13 cellular contexts compared by ENCODE assay signal in genomic region chr3:23726811-23727548, GRCh38.
A peak's percentile ranks its signal among the peaks of the same experiment; 100 is the strongest.
DNase-seq lines count a peak whose midpoint lies in the region; ATAC-seq lines count a peak whose summit lies in the region.
"Had no signal": no experiment of that assay in that cellular context is flagged by ENCODE, and none has a peak within 500 bp of the region (broad histone marks: within the 10 kb centered on the region; RNA-seq: fewer than 3 reads in every experiment).

No MANE protein-coding gene starts in this region.

- peak overlapping the region in 1 of 2 donors; percentile 30 for H3K27ac Mint-ChIP-seq in activated naive CD4-positive, alpha-beta T cell treated with anti-CD3 and anti-CD28 coated beads, Interleukin-2, amount 50 U/mL, for 72 hours
- no peak overlapping the region for H3K27ac Mint-ChIP-seq in stimulated activated naive CD8-positive, alpha-beta T cell treated with anti-CD3 and anti-CD28 coated beads, Interleukin-15, amount 100 ng/mL, for 72 hours
- H3K27ac Mint-ChIP-seq: activated naive CD8-positive, alpha-beta T cell had no signal

- no peaks in the 10 kb centered on the region for H3K27me3 Mint-ChIP-seq in stimulated activated naive CD8-positive, alpha-beta T cell treated with anti-CD3 and anti-CD28 coated beads, Interleukin-15, amount 100 ng/mL, for 72 hours
- H3K27me3 Mint-ChIP-seq: activated naive CD8-positive, alpha-beta T cell had no signal

- no peaks in the 10 kb centered on the region for H3K9me3 Mint-ChIP-seq in activated naive CD4-positive, alpha-beta T cell treated with anti-CD3 and anti-CD28 coated beads, Interleukin-2, amount 50 U/mL, for 72 hours
- no peaks in the 10 kb centered on the region for H3K9me3 Mint-ChIP-seq in stimulated activated naive CD8-positive, alpha-beta T cell treated with anti-CD3 and anti-CD28 coated beads, Interleukin-15, amount 100 ng/mL, for 72 hours

- H3K4me3 Mint-ChIP-seq in stimulated activated naive CD8-positive, alpha-beta T cell treated with anti-CD3 and anti-CD28 coated beads, Interleukin-15, amount 100 ng/mL, for 72 hours = no peak overlapping the region
- H3K4me3 Mint-ChIP-seq: activated naive CD8-positive, alpha-beta T cell had no signal

- peaks cover 28% of the 10 kb centered on the region for H3K4me1 Mint-ChIP-seq in stimulated activated naive CD8-positive, alpha-beta T cell treated with anti-CD3 and anti-CD28 coated beads, Interleukin-15, amount 100 ng/mL, for 72 hours

- no peaks in the 10 kb centered on the region for H3K36me3 Mint-ChIP-seq in activated naive CD4-positive, alpha-beta T cell treated with anti-CD3 and anti-CD28 coated beads, Interleukin-2, amount 50 U/mL, for 72 hours
- H3K36me3 Mint-ChIP-seq: activated naive CD8-positive, alpha-beta T cell had no signal

- DNase-seq in activated naive CD4-positive, alpha-beta T cell treated with anti-CD3 and anti-CD28 coated beads, Interleukin-2, amount 50 U/mL, for 72 hours (ENCODE audit: low spot score in 2 of 2) = peak in 1 of 2 donors; percentile 31
- no peak for DNase-seq in activated naive CD4-positive, alpha-beta T cell treated with Interleukin-2 at 50 U/mL for 16 hours
- DNase-seq in stimulated activated naive CD8-positive, alpha-beta T cell treated with anti-CD3 and anti-CD28 coated beads, Interleukin-15, amount 100 ng/mL, for 72 hours = peak; percentile 4 to 47
- DNase-seq in SW480 (ENCODE audit: low spot score) = no peak
- no peak for DNase-seq in NCI-H146 treated with DMSO at 0.1 percent for 48 hours (lab: John Stamatoyannopoulos, UW; ENCODE audit: unreplicated experiment)
- no peak for DNase-seq in GF-D8 (lab: John Stamatoyannopoulos, UW)
- DNase-seq: mesenchymal stem cell; NCI-H187 treated with DMSO at 0.1 percent for 48 hours; stimulated activated CD4-positive, alpha-beta T cell treated with anti-CD3 and anti-CD28 coated beads, Interleukin-12 subunit alpha, Interleukin-12 subunit beta, amount 100 ng/mL, for 4 hours; thyroid gland had no signal

- peak; percentile 80 to 97 for ATAC-seq in activated naive CD4-positive, alpha-beta T cell treated with anti-CD3 and anti-CD28 coated beads, Interleukin-2, amount 50 U/mL, for 72 hours
- peak; percentile 89 for ATAC-seq in HG02610 (IDR thresholded peaks at IDR 0.05; ENCODE audit: unreplicated experiment)
- ATAC-seq in HG03571 (IDR thresholded peaks at IDR 0.05; ENCODE audit: unreplicated experiment) = peak; percentile 68
- peak; percentile 97 for ATAC-seq in stimulated activated naive CD8-positive, alpha-beta T cell treated with anti-CD3 and anti-CD28 coated beads, Interleukin-15, amount 100 ng/mL, for 72 hours

Comparison
In these comparisons a context has a peak if more than half of its experiments do, and no peak if none do; other contexts are left out.
1. DNase-seq: peak in stimulated activated naive CD8-positive, alpha-beta T cell treated with anti-CD3 and anti-CD28 coated beads, Interleukin-15, amount 100 ng/mL, for 72 hours (2 of 2); none in activated naive CD4-positive, alpha-beta T cell treated with Interleukin-2 at 50 U/mL for 16 hours (single experiment), SW480 (single experiment), NCI-H146 treated with DMSO at 0.1 percent for 48 hours (single experiment) and GF-D8 (single experiment).
2. Peak in every context shown above with its lines, with median percentiles within 50 percentile points of each other: ATAC-seq.